ENCODE assay signal across 19 cellular contexts in genomic region chr1:67614511-67614934, GRCh38.
DNase-seq lines count a peak whose midpoint lies in the region; ATAC-seq, FAIRE-seq and TF ChIP-seq lines count a peak whose summit lies in the region.
"Had no signal": no experiment of that assay in that cellular context is flagged by ENCODE, and none has a peak within 500 bp of the region (broad histone marks: within the 10 kb centered on the region; RNA-seq: fewer than 3 reads in every experiment).

No MANE protein-coding gene starts in this region.

- H3K9ac ChIP-seq in K562 (ENCODE audit: insufficient read depth in 1 of 2, low read depth in 2 of 2, low read length in 2 of 2): no peak overlapping the region
- H3K9ac ChIP-seq: neural progenitor cell had no signal

- H3K9me3 ChIP-seq in A549 (no peaks in the 10 kb centered on the region), K562 (replicated peaks; ENCODE audit: control insufficient read depth, insufficient read depth, low read depth, low read length) (no peaks in the 10 kb centered on the region), left lung (no peaks in the 10 kb centered on the region)
- H3K9me3 ChIP-seq: Peyer's patch had no signal

- H3K27ac ChIP-seq in A549 (peak overlapping the region in 1 of 2 experiments; percentile 60; a peak in 2 of 6 replicates), K562 (ENCODE audit: extremely low read depth, low read depth, low read length) (no peak overlapping the region), left lung (no peak overlapping the region)
- H3K27ac ChIP-seq: neural progenitor cell had no signal

- peak overlapping the region; percentile 10; the same call in 1 of the 2 replicates for H2AFZ ChIP-seq in K562 (ENCODE audit: low read depth, low read length)
- H2AFZ ChIP-seq: neural progenitor cell had no signal

- peak; percentile 47 to 57; a peak in 4 of 6 replicates for ATAC-seq in A549
- no peak; the same call in 2 of the 3 replicates for ATAC-seq in K562
- ATAC-seq in left lung: no peak

- H3K36me3 ChIP-seq in K562 (ENCODE audit: control insufficient read depth, insufficient read depth, low read length): no peaks in the 10 kb centered on the region
- H3K36me3 ChIP-seq in left lung: no peaks in the 10 kb centered on the region
- H3K36me3 ChIP-seq: neural progenitor cell, Peyer's patch had no signal

- no peaks in the 10 kb centered on the region for H3K79me2 ChIP-seq in K562 (ENCODE audit: control insufficient read depth, insufficient read depth, low read length)

- CTCF ChIA-PET in A549 (lab: Yijun Ruan, JAX): interaction anchor here (1.4 kb wide), 1 partner anchor 53 kb away, joined by 4 read pairs; no protein-coding TSS in a partner anchor
- CTCF ChIA-PET in K562 (lab: Yijun Ruan, JAX; ENCODE audit: low intra/inter-chr PET ratio): no interaction called here

- H3K4me1 ChIP-seq in A549 (peaks cover 15% of the 10 kb centered on the region; the same call in 2 of the 3 replicates), K562 (replicated peaks in 1 of 2; ENCODE audit: control insufficient read depth in 2 of 2, insufficient read depth in 2 of 2, low read length in 2 of 2) (no peaks in the 10 kb centered on the region), left lung (peaks cover 6 to 15% of the 10 kb centered on the region in 2 donors)

- H3K4me3 ChIP-seq in A549 (no peak overlapping the region), K562 (no peak overlapping the region), left lung (no peak overlapping the region)
- H3K4me3 ChIP-seq: neural progenitor cell, Peyer's patch had no signal

- TF ChIP-seq RAD21 in A549 (conservative IDR thresholded peaks at IDR 0.05 in 1 of 2, IDR thresholded peaks at IDR 0.05 in 1 of 2) (no peak), K562 (CRISPR knock-in tag; conservative IDR thresholded peaks at IDR 0.05 in 1 of 2, IDR thresholded peaks at IDR 0.05 in 1 of 2) (no peak)

- DNase-seq in A549 (ENCODE audit: low read depth in 1 of 2, low spot score in 1 of 2) (peak; percentile 23 to 36), HCEC 1CT (peak; percentile 45), K562 (ENCODE audit: extremely low read depth in 1 of 4, low spot score in 3 of 4) (no peak), iris pigment epithelial cell (ENCODE audit: low read depth) (peak; percentile 76), left lung (no peak), SIG-M5 treated with dmso at 0.1 percent for 504 hours (lab: John Stamatoyannopoulos, UW; ENCODE audit: unreplicated experiment) (no peak), A172 (ENCODE audit: low spot score) (no peak), OCI-M1 (lab: John Stamatoyannopoulos, UW) (no peak)
- DNase-seq: activated CD4-positive, alpha-beta memory T cell treated with anti-CD3 and anti-CD28 coated beads for 36 hours; activated T-cell treated with anti-CD3 and anti-CD28 coated beads, Interleukin-2, amount 50 U/mL, for 72 hours; CD4-positive, alpha-beta memory T cell; hippocampal formation; kidney; NCI-H1092; NCI-H2107; NCI-H69; Peyer's patch; SW 1271 had no signal

- in situ Hi-C loops in K562 (cut with MboI): no loop called here

- TF ChIP-seq POLR2A in A549 (IDR thresholded peaks at IDR 0.05; ENCODE audit: low read length) (no peak), K562 (conservative IDR thresholded peaks at IDR 0.05) (no peak)

- FAIRE-seq in A549 (lab: Jason Lieb, UNC): no peak
- no peak for FAIRE-seq in K562 (lab: Jason Lieb, UNC)
- FAIRE-seq: kidney had no signal

- TF ChIP-seq EP300 in A549 (IDR thresholded peaks at IDR 0.05) (no peak), K562 (IDR thresholded peaks at IDR 0.05; ENCODE audit: low read length) (no peak)

- POLR2A ChIA-PET in A549 (lab: Yijun Ruan, JAX) (interaction anchor here (0.7 kb wide), 1 partner anchor 70 kb away, joined by 3 read pairs; the partner anchor contains the start of gene GADD45A), K562 (lab: Yijun Ruan, JAX) (interaction anchor here (0.6 to 0.9 kb wide), 2 partner anchors 72 to 303 kb away, joined by 3 read pairs; no protein-coding TSS in a partner anchor)

- H3K27me3 ChIP-seq in K562 (ENCODE audit: control insufficient read depth in 2 of 2, insufficient read depth in 2 of 2, low read length in 2 of 2) (no peaks in the 10 kb centered on the region; a peak in 1 of 5 replicates), left lung (no peaks in the 10 kb centered on the region)
- H3K27me3 ChIP-seq: neural progenitor cell, Peyer's patch had no signal

- 15% methylated on average over 3 of the region's 3 CpGs for whole genome bisulfite sequencing in A549 (ENCODE audit: missing lambda C conversion rate)
- 31% methylated on average over 3 of the region's 3 CpGs for WGBS in K562 (ENCODE audit: insufficient coverage, low coverage, missing lambda C conversion rate)

- no TSS peak for BruUV-seq in K562 (replicated peaks; lab: Mats Ljungman, UMichigan)

- TF ChIP-seq CTCF in A549 (IDR thresholded peaks at IDR 0.05): no peak
- TF ChIP-seq CTCF in K562 (IDR thresholded peaks at IDR 0.05 in 2 of 3, conservative IDR thresholded peaks at IDR 0.05 in 1 of 3; ENCODE audit: insufficient read depth in 2 of 3, low read depth in 1 of 3, low read length in 3 of 3): no peak
- no peak for TF ChIP-seq CTCF in left lung (IDR thresholded peaks at IDR 0.05)

- no peaks in the 10 kb centered on the region for H4K20me1 ChIP-seq in K562 (replicated peaks; ENCODE audit: control insufficient read depth, insufficient read depth, low read length)

- H3K9me1 ChIP-seq in K562 (ENCODE audit: control insufficient read depth, insufficient read depth, low read length): no peaks in the 10 kb centered on the region

- intact Hi-C loops in K562 (cut with micrococcal nuclease) (no loop called here), left lung (cut with DNase I) (loop anchor here in 1 of 2 donors (10.0 kb wide), 1 partner anchor 60 kb away; no protein-coding TSS in a partner anchor)

- H3K4me2 ChIP-seq in A549: peak overlapping the region; percentile 37; the same call in 2 of the 3 replicates
- H3K4me2 ChIP-seq in K562 (ENCODE audit: insufficient read depth, low read length): no peak overlapping the region
- H3K4me2 ChIP-seq: neural progenitor cell had no signal

TF ChIP-seq in A549, 52 proteins besides CTCF, POLR2A, EP300 and RAD21:
- peak in 1 of 2 experiments; percentile 65; a peak in 1 of 4 replicates for TF ChIP-seq CEBPB (IDR thresholded peaks at IDR 0.05)
- TF ChIP-seq FOSL2 (IDR thresholded peaks at IDR 0.05): no peak
- peak; percentile 48 for TF ChIP-seq FOSL2 (CRISPR knock-in tag; IDR thresholded peaks at IDR 0.05)
- no peak for TF ChIP-seq TP53 (CRISPR knock-in tag; IDR thresholded peaks at IDR 0.05)

TF ChIP-seq in K562, 482 proteins besides CTCF, POLR2A, EP300 and RAD21 (continues in another document):
- TF ChIP-seq NFIX (CRISPR knock-in tag; IDR thresholded peaks at IDR 0.05; ENCODE audit: low read depth) (no peak), JUND (IDR thresholded peaks at IDR 0.05; ENCODE audit: borderline replicate concordance, low read depth, low read length) (peak; percentile 38; the same call in 1 of the 2 replicates), JUND (tag; IDR thresholded peaks at IDR 0.05; ENCODE audit: borderline replicate concordance, low read depth, low read length) (no peak), CREB1 (IDR thresholded peaks at IDR 0.05) (no peak), CREB1 (CRISPR knock-in tag; IDR thresholded peaks at IDR 0.05) (no peak), ARID3B (CRISPR knock-in tag; IDR thresholded peaks at IDR 0.05; ENCODE audit: borderline replicate concordance) (no peak), THRA (IDR thresholded peaks at IDR 0.05) (no peak), ATF3 (IDR thresholded peaks at IDR 0.05) (peak; percentile 44; the same call in 1 of the 2 replicates), ATF3 (CRISPR knock-in tag; conservative IDR thresholded peaks at IDR 0.05) (no peak), NR2C1 (IDR thresholded peaks at IDR 0.05) (no peak), NR2C1 (tag; IDR thresholded peaks at IDR 0.05) (no peak)

Comparison
In these comparisons a context has a peak if more than half of its experiments do, and no peak if none do; other contexts are left out.
1. ATAC-seq: peak in A549 (2 of 2); none in K562 (single experiment) and left lung (single experiment).
2. DNase-seq: peak in A549 (2 of 2), HCEC 1CT (single experiment) and iris pigment epithelial cell (single experiment); none in K562 (0 of 4), left lung (0 of 2), SIG-M5 treated with dmso at 0.1 percent for 504 hours (single experiment), A172 (single experiment) and OCI-M1 (single experiment).